Comparison of ENCODE assay signal across 8 cellular contexts in the genomic region with DNA sequence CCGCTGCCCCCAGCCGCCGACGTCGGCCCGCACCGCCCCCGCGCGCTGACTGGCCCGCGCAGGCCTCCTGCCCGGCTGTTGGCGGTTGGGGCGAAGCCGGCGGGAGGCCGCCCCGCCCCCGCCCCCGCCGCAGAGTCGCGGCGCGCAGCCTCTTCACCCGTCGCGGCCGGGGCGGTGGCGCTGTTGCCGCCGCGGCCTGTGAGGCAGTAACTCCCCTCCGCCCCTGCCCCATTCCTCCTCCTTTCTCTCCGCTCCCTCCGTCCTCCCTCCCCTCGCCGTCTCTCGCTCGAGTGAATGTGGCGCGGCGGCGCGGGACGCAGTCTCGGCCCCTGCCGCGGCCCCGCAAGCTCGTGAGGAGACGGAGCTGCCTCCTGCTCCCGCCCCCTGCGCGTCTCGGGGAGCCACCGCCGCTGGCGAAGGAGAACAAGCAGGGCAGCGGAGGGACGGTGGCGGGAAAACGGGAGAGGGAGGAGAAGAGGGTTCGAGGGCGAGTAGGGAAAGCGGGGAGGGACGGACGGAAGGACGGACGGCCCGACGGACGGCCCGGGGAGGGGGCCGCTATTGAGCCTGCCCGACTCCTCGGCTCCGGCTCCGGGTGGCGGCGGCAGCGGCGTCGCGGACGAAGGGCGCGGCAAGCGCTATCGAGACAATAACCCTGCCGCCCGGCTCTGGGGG. TPM values are rescaled to one million over a fixed set of nuclear protein-coding genes. Genes with fewer than 3 reads are reported as not detected.
DNase-seq lines count a peak whose midpoint lies in the region; ATAC-seq and TF ChIP-seq lines count a peak whose summit lies in the region.

No MANE protein-coding gene starts in this region.

- H3K27ac Mint-ChIP-seq in activated naive CD4-positive, alpha-beta T cell treated with anti-CD3 and anti-CD28 coated beads, Interleukin-2, amount 50 U/mL, for 24 hours, result peak overlapping the region; percentile 92
- peak overlapping the region; percentile 97 for H3K27ac Mint-ChIP-seq in osteocyte (ENCODE audit: unreplicated experiment)

- H2AFZ ChIP-seq in Loucy (ENCODE audit: low read length), result peak overlapping the region; percentile 82

- peaks cover 41% of the 10 kb centered on the region for H4K20me1 ChIP-seq in Loucy (ENCODE audit: insufficient read depth, low read length, poor library complexity, severe bottlenecking)

- peaks cover 5% of the 10 kb centered on the region for H3K36me3 Mint-ChIP-seq in activated naive CD4-positive, alpha-beta T cell treated with anti-CD3 and anti-CD28 coated beads, Interleukin-2, amount 50 U/mL, for 24 hours
- peaks cover 4% of the 10 kb centered on the region for H3K36me3 Mint-ChIP-seq in osteocyte (ENCODE audit: unreplicated experiment)

- TF ChIP-seq CTCF in GM06990 (IDR thresholded peaks at IDR 0.05; ENCODE audit: insufficient read depth, low read length, poor library complexity, severe bottlenecking), result peak; percentile 26
- TF ChIP-seq CTCF in Loucy (conservative IDR thresholded peaks at IDR 0.05; ENCODE audit: low read length), result peak; percentile 41
- peak; percentile 51 for TF ChIP-seq CTCF in osteocyte (IDR thresholded peaks at IDR 0.05)
- peak; percentile 28 for TF ChIP-seq CTCF in thoracic aorta (IDR thresholded peaks at IDR 0.05)

- H3K9me2 ChIP-seq in Loucy (replicated peaks; ENCODE audit: low read depth, low read length), result no peaks in the 10 kb centered on the region

- H3K4me3 ChIP-seq in GM06990 (replicated peaks; ENCODE audit: low read depth, low read length) (peak overlapping the region; percentile 98), H7 (ENCODE audit: insufficient read depth, low read depth, low read length) (peak overlapping the region; percentile 95), Loucy (ENCODE audit: low read length, poor library complexity, severe bottlenecking) (peak overlapping the region; percentile 95), SJCRH30 (peak overlapping the region; percentile 88), thoracic aorta (peak overlapping the region; percentile 99)

- H3K27ac ChIP-seq in SJCRH30 (peak overlapping the region; percentile 92), thoracic aorta (peak overlapping the region; percentile 99 to 100)

- peak; percentile 92 for DNase-seq in GM06990 (ENCODE audit: extremely low read depth, insufficient read length)
- DNase-seq in H7, result peak; percentile 95
- peak; percentile 84 to 88 for DNase-seq in SJCRH30
- DNase-seq in glomerular visceral epithelial cell (ENCODE audit: extremely low spot score), result peak; percentile 96
- DNase-seq in osteocyte (ENCODE audit: extremely low spot score, unreplicated experiment), result peak; percentile 96
- DNase-seq in thoracic aorta (ENCODE audit: low spot score), result peak; percentile 11

- ATAC-seq in thoracic aorta (ENCODE audit: insufficient number of reproducible peaks, low FRiP score, low read depth), result peak; percentile 82

- peak overlapping the region; percentile 89 for H3K4me3 Mint-ChIP-seq in activated naive CD4-positive, alpha-beta T cell treated with anti-CD3 and anti-CD28 coated beads, Interleukin-2, amount 50 U/mL, for 24 hours
- H3K4me3 Mint-ChIP-seq in osteocyte (ENCODE audit: unreplicated experiment), result peak overlapping the region; percentile 90

- H3K36me3 ChIP-seq in GM06990 (ENCODE audit: control insufficient read depth, insufficient read depth, low read length), result no peaks in the 10 kb centered on the region
- H3K36me3 ChIP-seq in H7 (replicated peaks; ENCODE audit: control insufficient read depth, insufficient read depth, low read length), result no peaks in the 10 kb centered on the region
- no peaks in the 10 kb centered on the region for H3K36me3 ChIP-seq in Loucy (ENCODE audit: insufficient read depth, low read length)
- peaks cover 6% of the 10 kb centered on the region for H3K36me3 ChIP-seq in SJCRH30
- H3K36me3 ChIP-seq in thoracic aorta, result no peaks in the 10 kb centered on the region

- H3K4me1 Mint-ChIP-seq in activated naive CD4-positive, alpha-beta T cell treated with anti-CD3 and anti-CD28 coated beads, Interleukin-2, amount 50 U/mL, for 24 hours, result peaks cover 39% of the 10 kb centered on the region
- H3K4me1 Mint-ChIP-seq in osteocyte (ENCODE audit: unreplicated experiment), result peaks cover 36% of the 10 kb centered on the region

- H3K4me1 ChIP-seq in Loucy (ENCODE audit: insufficient read depth, low read length, poor library complexity, severe bottlenecking), result peaks cover 33% of the 10 kb centered on the region
- H3K4me1 ChIP-seq in SJCRH30, result no peaks in the 10 kb centered on the region; the same call in 1 of the 2 replicates
- peaks cover 13 to 29% of the 10 kb centered on the region in 2 donors for H3K4me1 ChIP-seq in thoracic aorta (ENCODE audit: control insufficient read depth in 1 of 2, low read depth in 2 of 2)

- H3K27me3 ChIP-seq in GM06990 (replicated peaks; ENCODE audit: control insufficient read depth, insufficient read depth, low read length) (no peaks in the 10 kb centered on the region), H7 (ENCODE audit: control insufficient read depth, insufficient read depth, low read length) (peaks cover 15% of the 10 kb centered on the region), Loucy (ENCODE audit: insufficient read depth, low read length, poor library complexity, severe bottlenecking) (no peaks in the 10 kb centered on the region), SJCRH30 (no peaks in the 10 kb centered on the region), thoracic aorta (replicated peaks; ENCODE audit: insufficient read depth) (no peaks in the 10 kb centered on the region)

- no peaks in the 10 kb centered on the region for H3K27me3 Mint-ChIP-seq in activated naive CD4-positive, alpha-beta T cell treated with anti-CD3 and anti-CD28 coated beads, Interleukin-2, amount 50 U/mL, for 24 hours
- H3K27me3 Mint-ChIP-seq in osteocyte (ENCODE audit: unreplicated experiment), result no peaks in the 10 kb centered on the region

- H3K4me2 ChIP-seq in Loucy (ENCODE audit: low read depth, low read length, poor library complexity, severe bottlenecking), result peak overlapping the region; percentile 85

- H3K79me2 ChIP-seq in Loucy (ENCODE audit: insufficient read depth, low read length), result peaks cover 46% of the 10 kb centered on the region

- no peaks in the 10 kb centered on the region for H3K9me3 ChIP-seq in Loucy (ENCODE audit: insufficient read depth, low read depth, low read length)
- no peaks in the 10 kb centered on the region for H3K9me3 ChIP-seq in SJCRH30 (replicated peaks)
- H3K9me3 ChIP-seq in thoracic aorta, result no peaks in the 10 kb centered on the region

- H3K9ac ChIP-seq in Loucy (ENCODE audit: low read depth, low read length, poor library complexity, severe bottlenecking), result peak overlapping the region; percentile 96

- H3K9me3 Mint-ChIP-seq in activated naive CD4-positive, alpha-beta T cell treated with anti-CD3 and anti-CD28 coated beads, Interleukin-2, amount 50 U/mL, for 24 hours, result no peaks in the 10 kb centered on the region
- H3K9me3 Mint-ChIP-seq in osteocyte (ENCODE audit: unreplicated experiment), result no peaks in the 10 kb centered on the region

- H3F3A ChIP-seq in Loucy (ENCODE audit: low read depth), result peaks cover 14% of the 10 kb centered on the region; the same call in 1 of the 2 replicates

RNA-seq across cellular contexts. Expression of a gene that starts 0.6 kb away (rescaled TPM):
- total RNA-seq in H7 (2014; rRNA removed; shearing (Covaris generic)), result 17.6 and 22.6 TPM in 2 replicates
- 70.6 and 71.5 TPM in 2 replicates for total RNA-seq in SJCRH30 (2014; rRNA removed; shearing (Covaris generic))
- total RNA-seq in osteocyte (78.1 and 83.7 TPM in 2 replicates), thoracic aorta (10 to 100 TPM; 55.0 to 61.5 TPM)

Comparison
In these comparisons a context has a peak if more than half of its experiments do, and no peak if none do; other contexts are left out.
1. Peak in every context shown above with its lines: DNase-seq, ATAC-seq, H3K4me3 ChIP-seq and H3K27ac ChIP-seq.
2. DNase-seq: peak in every context shown above with its lines; median percentile 96 in glomerular visceral epithelial cell; 96 in osteocyte; 95 in H7; 92 in GM06990; 86 in SJCRH30; 11 in thoracic aorta.